ENCODE assay signal across 34 cellular contexts in genomic region chr5:99922386-99922785, GRCh38.
"Had no signal": no experiment of that assay in that cellular context is flagged by ENCODE, and none has a peak within 500 bp of the region (broad histone marks: within the 10 kb centered on the region; RNA-seq: fewer than 3 reads in every experiment).

No MANE protein-coding gene starts in this region.

- H3K4me3 Mint-ChIP-seq: activated B cell treated with CpG ODN at 0.5 μM for 24 hours; activated CD4-positive, alpha-beta memory T cell treated with anti-CD3 and anti-CD28 coated beads for 36 hours; activated CD4-positive, alpha-beta T cell treated with anti-CD3 and anti-CD28 coated beads, Interleukin-2, amount 10 ng/mL, durations not matched to agents 24 days and 14 days; activated CD8-positive, alpha-beta T cell treated with anti-CD3 and anti-CD28 coated beads for 36 hours; activated naive CD4-positive, alpha-beta T cell treated with anti-CD3 and anti-CD28 coated beads for 36 hours; activated naive CD4-positive, alpha-beta T cell treated with anti-CD3 and anti-CD28 coated beads, Interleukin-2, amount 50 U/mL, for 24 hours; activated naive CD8-positive, alpha-beta T cell; activated naive CD8-positive, alpha-beta T cell treated with anti-CD3 and anti-CD28 coated beads, Interleukin-2, amount 10 ng/mL, durations not matched to agents 7 days and 5 days; activated naive CD8-positive, alpha-beta T cell treated with anti-CD3 and anti-CD28 coated beads, Interleukin-2, amount 50 U/mL, for 24 hours; activated T-cell treated with anti-CD3 and anti-CD28 coated beads, Interleukin-2, amount 50 U/mL, for 4 hours; activated T-cell treated with anti-CD3 and anti-CD28 coated beads, Interleukin-2, amount 50 U/mL, for 72 hours; activated T-helper 1 cell treated with anti-CD3 and anti-CD28 coated beads, Interleukin-12 subunit alpha, Interleukin-12 subunit beta, Interleukin-2, Interleukin-4 antibody, amounts not matched to agents 30 ng/mL and 10 ng/mL and 1 ng/mL, durations not matched to agents 14 hours and 24 hours and 36 hours; activated T-helper 17 cell treated with anti-CD3 and anti-CD28 coated beads, Interleukin-2, amount 50 U/mL, for 72 hours; brain; T-helper 1 cell treated with Interleukin-12 subunit alpha and Interleukin-12 subunit beta and Interleukin-4 antibody, amounts not matched to agents 30 μg/mL and 1 μg/mL, for 36 hours; T-helper 2 cell treated with Interferon-gamma antibody and Interleukin-4, amounts not matched to agents 5 μg/mL and 100 μg/mL, for 36 hours had no signal

- H3K27me3 Mint-ChIP-seq: activated B cell treated with CpG ODN at 0.5 μM for 24 hours; activated CD4-positive, alpha-beta memory T cell treated with anti-CD3 and anti-CD28 coated beads for 36 hours; activated CD4-positive, alpha-beta T cell treated with anti-CD3 and anti-CD28 coated beads, Interleukin-2, amount 10 ng/mL, durations not matched to agents 24 days and 14 days; activated CD8-positive, alpha-beta T cell treated with anti-CD3 and anti-CD28 coated beads for 36 hours; activated naive CD4-positive, alpha-beta T cell treated with anti-CD3 and anti-CD28 coated beads, Interleukin-2, amount 50 U/mL, for 24 hours; activated naive CD8-positive, alpha-beta T cell; activated naive CD8-positive, alpha-beta T cell treated with anti-CD3 and anti-CD28 coated beads, Interleukin-2, amount 10 ng/mL, durations not matched to agents 7 days and 5 days; activated naive CD8-positive, alpha-beta T cell treated with anti-CD3 and anti-CD28 coated beads, Interleukin-2, amount 50 U/mL, for 24 hours; activated T-helper 17 cell treated with anti-CD3 and anti-CD28 coated beads, Interleukin-2, amount 50 U/mL, for 72 hours; brain had no signal

- H3K9me3 Mint-ChIP-seq: activated B cell treated with CpG ODN at 0.5 μM for 24 hours; activated CD4-positive, alpha-beta memory T cell treated with anti-CD3 and anti-CD28 coated beads for 36 hours; activated CD4-positive, alpha-beta T cell treated with anti-CD3 and anti-CD28 coated beads, Interleukin-2, amount 10 ng/mL, durations not matched to agents 24 days and 14 days; activated CD8-positive, alpha-beta T cell treated with anti-CD3 and anti-CD28 coated beads for 36 hours; activated naive CD4-positive, alpha-beta T cell treated with anti-CD3 and anti-CD28 coated beads for 36 hours; activated naive CD4-positive, alpha-beta T cell treated with anti-CD3 and anti-CD28 coated beads, Interleukin-2, amount 50 U/mL, for 24 hours; activated naive CD8-positive, alpha-beta T cell treated with anti-CD3 and anti-CD28 coated beads, Interleukin-2, amount 10 ng/mL, durations not matched to agents 7 days and 5 days; activated naive CD8-positive, alpha-beta T cell treated with anti-CD3 and anti-CD28 coated beads, Interleukin-2, amount 50 U/mL, for 24 hours; activated T-cell treated with anti-CD3 and anti-CD28 coated beads, Interleukin-2, amount 50 U/mL, for 4 hours; activated T-cell treated with anti-CD3 and anti-CD28 coated beads, Interleukin-2, amount 50 U/mL, for 72 hours; activated T-helper 1 cell treated with anti-CD3 and anti-CD28 coated beads, Interleukin-12 subunit alpha, Interleukin-12 subunit beta, Interleukin-2, Interleukin-4 antibody, amounts not matched to agents 30 ng/mL and 10 ng/mL and 1 ng/mL, durations not matched to agents 14 hours and 24 hours and 36 hours; activated T-helper 17 cell treated with anti-CD3 and anti-CD28 coated beads, Interleukin-2, amount 50 U/mL, for 72 hours; brain; T-helper 1 cell treated with Interleukin-12 subunit alpha and Interleukin-12 subunit beta and Interleukin-4 antibody, amounts not matched to agents 30 μg/mL and 1 μg/mL, for 36 hours; T-helper 2 cell treated with Interferon-gamma antibody and Interleukin-4, amounts not matched to agents 5 μg/mL and 100 μg/mL, for 36 hours had no signal

- H3K36me3 Mint-ChIP-seq: activated CD4-positive, alpha-beta memory T cell treated with anti-CD3 and anti-CD28 coated beads for 36 hours; activated naive CD4-positive, alpha-beta T cell treated with anti-CD3 and anti-CD28 coated beads, Interleukin-2, amount 50 U/mL, for 24 hours; activated naive CD8-positive, alpha-beta T cell; activated naive CD8-positive, alpha-beta T cell treated with anti-CD3 and anti-CD28 coated beads, Interleukin-2, amount 10 ng/mL, durations not matched to agents 7 days and 5 days; brain had no signal

- H3K4me1 Mint-ChIP-seq: activated B cell treated with CpG ODN at 0.5 μM for 24 hours; activated CD4-positive, alpha-beta T cell treated with anti-CD3 and anti-CD28 coated beads, Interleukin-2, amount 10 ng/mL, durations not matched to agents 24 days and 14 days; activated naive CD4-positive, alpha-beta T cell treated with anti-CD3 and anti-CD28 coated beads, Interleukin-2, amount 50 U/mL, for 24 hours; activated naive CD8-positive, alpha-beta T cell treated with anti-CD3 and anti-CD28 coated beads, Interleukin-2, amount 10 ng/mL, durations not matched to agents 7 days and 5 days; activated naive CD8-positive, alpha-beta T cell treated with anti-CD3 and anti-CD28 coated beads, Interleukin-2, amount 50 U/mL, for 24 hours; activated T-helper 17 cell treated with anti-CD3 and anti-CD28 coated beads, Interleukin-2, amount 50 U/mL, for 72 hours; brain had no signal

- DNase-seq: activated B cell treated with CpG ODN at 0.5 μM for 24 hours; activated CD4-positive, alpha-beta memory T cell treated with anti-CD3 and anti-CD28 coated beads for 36 hours; activated CD4-positive, alpha-beta T cell treated with anti-CD3 and anti-CD28 coated beads for 4 hours; activated CD4-positive, alpha-beta T cell treated with anti-CD3 and anti-CD28 coated beads, Interleukin-2, amount 10 ng/mL, durations not matched to agents 24 days and 14 days; activated CD4-positive, alpha-beta T cell treated with anti-CD3 and anti-CD28 coated beads, Interleukin-2, amount 50 U/mL, for 1 hour; activated CD4-positive, alpha-beta T cell treated with anti-CD3 and anti-CD28 coated beads, Interleukin-2, amount 50 U/mL, for 4 hours; activated CD4-positive, CD25-positive, alpha-beta regulatory T cell treated with anti-CD3 and anti-CD28 coated beads, Interleukin-2, amount 50 U/mL, for 72 hours; activated CD8-positive, alpha-beta memory T cell treated with anti-CD3 and anti-CD28 coated beads, Interleukin-2, amount 50 U/mL, for 4 hours; activated CD8-positive, alpha-beta T cell treated with anti-CD3 and anti-CD28 coated beads for 36 hours; activated effector memory CD4-positive, alpha-beta T cell treated with anti-CD3 and anti-CD28 coated beads, Interleukin-2, amount 50 U/mL, for 16 hours; activated gamma-delta T cell treated with Interleukin-2 at 50 U/mL for 16 hours; activated naive CD4-positive, alpha-beta T cell; activated naive CD4-positive, alpha-beta T cell treated with anti-CD3 and anti-CD28 coated beads for 36 hours; activated naive CD8-positive, alpha-beta T cell treated with anti-CD3 and anti-CD28 coated beads, Interleukin-2, amount 10 ng/mL, durations not matched to agents 7 days and 5 days; activated naive CD8-positive, alpha-beta T cell treated with anti-CD3 and anti-CD28 coated beads, Interleukin-2, amount 50 U/mL, for 24 hours; activated T-cell treated with anti-CD3 and anti-CD28 coated beads for 4 hours; activated T-cell treated with anti-CD3 and anti-CD28 coated beads, Interleukin-2, amount 50 U/mL, for 1 hour; activated T-cell treated with anti-CD3 and anti-CD28 coated beads, Interleukin-2, amount 50 U/mL, for 4 hours; activated T-cell treated with anti-CD3 and anti-CD28 coated beads, Interleukin-2, amount 50 U/mL, for 72 hours; amygdala; anterior cingulate cortex; caudate nucleus; T-helper 1 cell; T-helper 2 cell; T-helper 9 cell had no signal

- H3K27ac Mint-ChIP-seq: activated B cell treated with CpG ODN at 0.5 μM for 24 hours; activated CD4-positive, alpha-beta memory T cell treated with anti-CD3 and anti-CD28 coated beads for 36 hours; activated CD4-positive, alpha-beta T cell treated with anti-CD3 and anti-CD28 coated beads, Interleukin-2, amount 10 ng/mL, durations not matched to agents 24 days and 14 days; activated CD8-positive, alpha-beta T cell treated with anti-CD3 and anti-CD28 coated beads for 36 hours; activated naive CD4-positive, alpha-beta T cell treated with anti-CD3 and anti-CD28 coated beads for 36 hours; activated naive CD4-positive, alpha-beta T cell treated with anti-CD3 and anti-CD28 coated beads, Interleukin-2, amount 50 U/mL, for 24 hours; activated naive CD8-positive, alpha-beta T cell; activated naive CD8-positive, alpha-beta T cell treated with anti-CD3 and anti-CD28 coated beads, Interleukin-2, amount 10 ng/mL, durations not matched to agents 7 days and 5 days; activated naive CD8-positive, alpha-beta T cell treated with anti-CD3 and anti-CD28 coated beads, Interleukin-2, amount 50 U/mL, for 24 hours; activated T-cell treated with anti-CD3 and anti-CD28 coated beads, Interleukin-2, amount 50 U/mL, for 72 hours; activated T-helper 1 cell treated with anti-CD3 and anti-CD28 coated beads, Interleukin-12 subunit alpha, Interleukin-12 subunit beta, Interleukin-2, Interleukin-4 antibody, amounts not matched to agents 30 ng/mL and 10 ng/mL and 1 ng/mL, durations not matched to agents 14 hours and 24 hours and 36 hours; activated T-helper 17 cell treated with anti-CD3 and anti-CD28 coated beads, Interleukin-2, amount 50 U/mL, for 72 hours; brain; T-helper 1 cell treated with Interleukin-12 subunit alpha and Interleukin-12 subunit beta and Interleukin-4 antibody, amounts not matched to agents 30 μg/mL and 1 μg/mL, for 36 hours; T-helper 2 cell treated with Interferon-gamma antibody and Interleukin-4, amounts not matched to agents 5 μg/mL and 100 μg/mL, for 36 hours had no signal

- H3K4me3 ChIP-seq: ascending aorta, cardiac muscle cell had no signal
